18 cellular contexts compared by ENCODE assay signal in the genomic region with DNA sequence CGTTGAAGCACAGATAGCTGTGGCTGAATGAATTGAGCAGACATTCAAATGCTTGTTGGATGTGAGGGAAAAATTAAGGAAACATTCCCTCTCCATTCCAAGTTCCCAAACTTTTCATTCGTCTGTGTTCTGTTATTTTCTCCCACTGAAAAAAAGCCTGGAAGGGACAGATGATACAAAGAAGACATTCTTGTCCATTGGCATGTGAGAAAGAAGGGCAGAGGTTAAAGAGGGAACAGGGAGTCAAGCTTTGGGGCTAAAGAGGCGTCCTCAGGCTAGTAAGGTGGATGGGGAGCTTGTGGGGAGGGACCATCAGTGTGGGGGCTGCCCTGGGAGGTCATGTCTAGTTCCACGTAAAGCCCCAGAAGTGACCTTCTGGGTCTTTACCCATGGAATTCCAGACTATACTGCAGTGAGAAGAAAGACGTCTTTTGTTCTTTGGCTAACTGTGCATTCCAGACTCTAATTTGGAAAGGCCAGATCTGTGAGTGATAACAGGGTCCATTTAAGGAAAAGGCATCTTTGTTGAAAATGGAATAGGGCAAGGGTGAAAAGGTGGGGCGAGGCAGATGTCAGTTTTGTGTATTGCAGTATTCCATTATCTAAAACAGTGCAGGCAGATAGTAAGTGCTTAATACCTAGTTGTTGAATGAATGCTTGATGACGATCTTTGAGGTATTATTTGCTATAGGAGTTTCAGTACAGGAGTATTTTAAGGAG.
DNase-seq lines count a peak whose midpoint lies in the region; ATAC-seq and TF ChIP-seq lines count a peak whose summit lies in the region.
"Had no signal": no experiment of that assay in that cellular context is flagged by ENCODE, and none has a peak within 500 bp of the region (broad histone marks: within the 10 kb centered on the region; RNA-seq: fewer than 3 reads in every experiment).

No MANE protein-coding gene starts in this region.

- H3K9me3 ChIP-seq in breast epithelium (no peaks in the 10 kb centered on the region), mesodermal cell (ENCODE audit: control insufficient read depth, low read length) (peaks cover 3% of the 10 kb centered on the region)

- ATAC-seq in WTC11 (0 out of 2 replicates have a peak, but pooled peaks have one; percentile 11), left colon (no peak), GM19467 (IDR thresholded peaks at IDR 0.05; ENCODE audit: unreplicated experiment) (no peak)

- intact Hi-C loops in breast epithelium (cut with DNase I; ENCODE audit: low total_unique reads), result no loop called here
- intact Hi-C loops in MCF 10A (cut with micrococcal nuclease), result no loop called here
- intact Hi-C loops in left colon (cut with DNase I, micrococcal nuclease), result no loop called here

- no peak for DNase-seq in breast epithelium (ENCODE audit: low spot score in 2 of 2)
- DNase-seq in MCF 10A (ENCODE audit: unreplicated experiment), result no peak
- DNase-seq in WTC11 (ENCODE audit: low spot score), result no peak
- no peak for DNase-seq in type B pancreatic cell (ENCODE audit: extremely low spot score, unreplicated experiment)
- no peak for DNase-seq in left colon
- DNase-seq in osteocyte (ENCODE audit: extremely low spot score, unreplicated experiment), result no peak
- DNase-seq: CD8-positive, alpha-beta memory T cell; DMS 273 treated with DMSO at 0.1 percent for 48 hours; EL; HCEC 1CT; NCI-H1436; NCI-H2081 treated with DMSO at 0.1 percent for 48 hours; NCI-H526; NK-92 treated with Interleukin-12 subunit alpha and Interleukin-12 subunit beta, amount 100 ng/mL, for 24 hours; OCI-M1 had no signal

- no peaks in the 10 kb centered on the region for H3K9me3 Mint-ChIP-seq in MCF 10A (ENCODE audit: unreplicated experiment)
- peaks cover 12% of the 10 kb centered on the region for H3K9me3 Mint-ChIP-seq in WTC11
- peaks cover 6% of the 10 kb centered on the region for H3K9me3 Mint-ChIP-seq in type B pancreatic cell
- H3K9me3 Mint-ChIP-seq in osteocyte (ENCODE audit: unreplicated experiment), result no peaks in the 10 kb centered on the region

- BruUV-seq in MCF 10A (replicated peaks; lab: Mats Ljungman, UMichigan), result no TSS peak

- WGBS in mesodermal cell (ENCODE audit: insufficient coverage in 2 of 2), 2 experiments, result 53 to 56% methylated on average over 5 of the region's 7 CpGs

- H3K36me3 Mint-ChIP-seq in MCF 10A (ENCODE audit: insufficient read depth, unreplicated experiment) (no peaks in the 10 kb centered on the region), WTC11 (peaks cover 14% of the 10 kb centered on the region), type B pancreatic cell (peaks cover 15% of the 10 kb centered on the region), osteocyte (ENCODE audit: unreplicated experiment) (no peaks in the 10 kb centered on the region)
- H3K36me3 Mint-ChIP-seq: CD8-positive, alpha-beta memory T cell had no signal

- H3K36me3 ChIP-seq in breast epithelium, result no peaks in the 10 kb centered on the region
- H3K36me3 ChIP-seq in mesodermal cell (ENCODE audit: control insufficient read depth, insufficient read depth, low read length), result no peaks in the 10 kb centered on the region

- H3K27ac ChIP-seq in breast epithelium, result peak overlapping the region; percentile 76 to 77
- peak overlapping the region; percentile 88 for H3K27ac ChIP-seq in mesodermal cell (ENCODE audit: low read depth, low read length, severe bottlenecking)
- H3K27ac ChIP-seq: 22Rv1 had no signal

- H3K4me1 Mint-ChIP-seq in MCF 10A (ENCODE audit: insufficient read depth, unreplicated experiment) (peaks cover 5% of the 10 kb centered on the region), WTC11 (peaks cover 69% of the 10 kb centered on the region), type B pancreatic cell (ENCODE audit: unreplicated experiment) (peaks cover 40% of the 10 kb centered on the region), osteocyte (ENCODE audit: unreplicated experiment) (no peaks in the 10 kb centered on the region)
- H3K4me1 Mint-ChIP-seq: CD8-positive, alpha-beta memory T cell had no signal

- H3K27me3 Mint-ChIP-seq in MCF 10A (ENCODE audit: insufficient read depth, unreplicated experiment) (no peaks in the 10 kb centered on the region), WTC11 (ENCODE audit: low read depth) (no peaks in the 10 kb centered on the region), type B pancreatic cell (no peaks in the 10 kb centered on the region), osteocyte (ENCODE audit: unreplicated experiment) (no peaks in the 10 kb centered on the region)

- H3K27me3 ChIP-seq in breast epithelium, result no peaks in the 10 kb centered on the region

- H3K4me3 Mint-ChIP-seq in MCF 10A (ENCODE audit: unreplicated experiment) (no peak overlapping the region), WTC11 (no peak overlapping the region), type B pancreatic cell (peak overlapping the region; percentile 8), osteocyte (ENCODE audit: unreplicated experiment) (no peak overlapping the region)
- H3K4me3 Mint-ChIP-seq: CD8-positive, alpha-beta memory T cell had no signal

- no peaks in the 10 kb centered on the region for H3K4me1 ChIP-seq in breast epithelium
- H3K4me1 ChIP-seq in mesodermal cell (ENCODE audit: control insufficient read depth, insufficient read depth, low read length, poor library complexity, severe bottlenecking), result peaks cover 14% of the 10 kb centered on the region

- no peak overlapping the region for H3K27ac Mint-ChIP-seq in MCF 10A (ENCODE audit: low read depth, unreplicated experiment)
- peak overlapping the region; percentile 75 for H3K27ac Mint-ChIP-seq in WTC11
- peak overlapping the region; percentile 2 for H3K27ac Mint-ChIP-seq in type B pancreatic cell
- H3K27ac Mint-ChIP-seq in osteocyte (ENCODE audit: unreplicated experiment), result no peak overlapping the region
- H3K27ac Mint-ChIP-seq: CD8-positive, alpha-beta memory T cell had no signal

- TF ChIP-seq POLR2A in breast epithelium (IDR thresholded peaks at IDR 0.05), result no peak

- no peak for TF ChIP-seq CTCF in breast epithelium (IDR thresholded peaks at IDR 0.05)
- TF ChIP-seq CTCF in MCF 10A (IDR thresholded peaks at IDR 0.05; ENCODE audit: unreplicated experiment), result no peak
- TF ChIP-seq CTCF in WTC11 (IDR thresholded peaks at IDR 0.05), result no peak
- TF ChIP-seq CTCF in type B pancreatic cell (conservative IDR thresholded peaks at IDR 0.05), result no peak
- TF ChIP-seq CTCF in osteocyte (IDR thresholded peaks at IDR 0.05), result no peak

- H3K4me3 ChIP-seq in breast epithelium (no peak overlapping the region), mesodermal cell (ENCODE audit: extremely low read depth, insufficient read depth, low read length, poor library complexity, severe bottlenecking) (no peak overlapping the region)

- CTCF ChIA-PET in MCF 10A (lab: Yijun Ruan, JAX) (interaction anchor here (0.6 kb wide), 1 partner anchor 123 kb away, joined by 3 read pairs; no protein-coding TSS in a partner anchor), WTC11 (lab: Charles Lee) (no interaction called here)

- POLR2A ChIA-PET in MCF 10A (lab: Yijun Ruan, JAX) (interaction anchor here (0.7 kb wide), 1 partner anchor 30 kb away, joined by 3 read pairs; no protein-coding TSS in a partner anchor), WTC11 (lab: Charles Lee) (interaction anchor here (0.6 kb wide), 1 partner anchor 48 kb away, joined by 3 read pairs; no protein-coding TSS in a partner anchor)

TF ChIP-seq in WTC11, 78 proteins besides CTCF, POLR2A, EP300 and RAD21 (continues in another document):
- TF ChIP-seq, protein P1, sequence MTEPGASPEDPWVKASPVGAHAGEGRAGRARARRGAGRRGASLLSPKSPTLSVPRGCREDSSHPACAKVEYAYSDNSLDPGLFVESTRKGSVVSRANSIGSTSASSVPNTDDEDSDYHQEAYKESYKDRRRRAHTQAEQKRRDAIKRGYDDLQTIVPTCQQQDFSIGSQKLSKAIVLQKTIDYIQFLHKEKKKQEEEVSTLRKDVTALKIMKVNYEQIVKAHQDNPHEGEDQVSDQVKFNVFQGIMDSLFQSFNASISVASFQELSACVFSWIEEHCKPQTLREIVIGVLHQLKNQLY (CRISPR knock-in tag; IDR thresholded peaks at IDR 0.05), result no peak
- TF ChIP-seq SMAD3 (CRISPR knock-in tag; IDR thresholded peaks at IDR 0.05; ENCODE audit: borderline replicate concordance) (no peak), FOXJ3 (CRISPR knock-in tag; IDR thresholded peaks at IDR 0.05; ENCODE audit: borderline replicate concordance) (no peak), ZBTB21 (CRISPR knock-in tag; IDR thresholded peaks at IDR 0.05; ENCODE audit: borderline replicate concordance) (no peak)
- TF ChIP-seq, protein P2, sequence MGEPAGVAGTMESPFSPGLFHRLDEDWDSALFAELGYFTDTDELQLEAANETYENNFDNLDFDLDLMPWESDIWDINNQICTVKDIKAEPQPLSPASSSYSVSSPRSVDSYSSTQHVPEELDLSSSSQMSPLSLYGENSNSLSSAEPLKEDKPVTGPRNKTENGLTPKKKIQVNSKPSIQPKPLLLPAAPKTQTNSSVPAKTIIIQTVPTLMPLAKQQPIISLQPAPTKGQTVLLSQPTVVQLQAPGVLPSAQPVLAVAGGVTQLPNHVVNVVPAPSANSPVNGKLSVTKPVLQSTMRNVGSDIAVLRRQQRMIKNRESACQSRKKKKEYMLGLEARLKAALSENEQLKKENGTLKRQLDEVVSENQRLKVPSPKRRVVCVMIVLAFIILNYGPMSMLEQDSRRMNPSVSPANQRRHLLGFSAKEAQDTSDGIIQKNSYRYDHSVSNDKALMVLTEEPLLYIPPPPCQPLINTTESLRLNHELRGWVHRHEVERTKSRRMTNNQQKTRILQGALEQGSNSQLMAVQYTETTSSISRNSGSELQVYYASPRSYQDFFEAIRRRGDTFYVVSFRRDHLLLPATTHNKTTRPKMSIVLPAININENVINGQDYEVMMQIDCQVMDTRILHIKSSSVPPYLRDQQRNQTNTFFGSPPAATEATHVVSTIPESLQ (CRISPR knock-in tag; IDR thresholded peaks at IDR 0.05), result no peak

Comparison
In these comparisons a context has a peak if more than half of its experiments do, and no peak if none do; other contexts are left out.
1. H3K27ac Mint-ChIP-seq: peak in WTC11 (single experiment) and type B pancreatic cell (single experiment); none in MCF 10A (single experiment) and osteocyte (single experiment).